16 cellular contexts compared by ENCODE assay signal in the genomic region with DNA sequence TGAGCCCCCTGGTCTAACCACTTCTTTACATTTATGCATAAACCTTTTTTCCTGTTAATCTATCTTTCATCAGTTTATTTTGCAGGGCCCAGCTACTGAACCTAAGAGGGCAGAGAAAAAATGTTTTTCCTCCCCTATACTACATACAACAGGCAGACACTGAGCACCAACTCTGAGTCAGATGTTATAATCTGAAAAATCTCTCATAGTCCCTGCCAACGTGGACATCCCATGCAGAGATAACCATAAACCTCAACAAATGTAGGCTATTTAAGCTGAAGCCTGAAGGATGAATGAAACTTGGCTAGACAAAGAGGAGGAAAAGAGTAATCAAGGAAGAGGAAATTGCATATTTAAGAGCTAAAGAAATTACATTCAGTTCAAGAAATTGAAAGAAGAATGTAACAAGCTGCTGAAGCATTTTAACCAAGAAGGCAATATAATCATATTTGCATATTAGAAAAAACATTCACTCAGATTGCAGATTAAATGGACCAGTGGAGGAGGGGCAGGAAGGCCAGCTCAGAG. TPM values are rescaled to one million over a fixed set of nuclear protein-coding genes. Genes with fewer than 3 reads are reported as not detected.
DNase-seq lines count a peak whose midpoint lies in the region; ATAC-seq and TF ChIP-seq lines count a peak whose summit lies in the region.
"Had no signal": no experiment of that assay in that cellular context is flagged by ENCODE, and none has a peak within 500 bp of the region (broad histone marks: within the 10 kb centered on the region; RNA-seq: fewer than 3 reads in every experiment).

No MANE protein-coding gene starts in this region.

- BruUV-seq in IMR-90 (replicated peaks; lab: Mats Ljungman, UMichigan): no TSS peak

- H3K56ac ChIP-seq in IMR-90 (ENCODE audit: extremely low read depth, insufficient read depth, low read length): no peak overlapping the region

- CTCF ChIA-PET in IMR-90 (lab: Yijun Ruan, JAX): interaction anchor here (1.0 kb wide), 1 partner anchor 15 kb away, joined by 3 read pairs; no protein-coding TSS in a partner anchor

- peak overlapping the region in 6 of 11 experiments; percentile 1 to 71 (median 21); a peak in 5 of 22 replicates for H3K4me2 ChIP-seq in BLaER1 treated with 17β-estradiol and CSF1 and Interleukin-3, amounts not matched to agents 10 nM and 100 nM
- H3K4me2 ChIP-seq in IMR-90 (ENCODE audit: low read depth, low read length): no peak overlapping the region

- H4K8ac ChIP-seq in IMR-90 (ENCODE audit: low read depth in 2 of 2, low read length in 2 of 2): no peak overlapping the region

- H2AK5ac ChIP-seq in IMR-90 (ENCODE audit: low read depth, low read length): no peak overlapping the region

- no peak overlapping the region for H4K5ac ChIP-seq in IMR-90 (ENCODE audit: low read depth, low read length)

- peak overlapping the region in 6 of 8 donors; percentile 6 to 99 (median 16) for H3K4me3 Mint-ChIP-seq in naive B cell
- H3K4me3 Mint-ChIP-seq: activated naive CD8-positive, alpha-beta T cell treated with anti-CD3 and anti-CD28 coated beads, Interleukin-2, amount 10 ng/mL, durations not matched to agents 7 days and 5 days; effector memory CD8-positive, alpha-beta T cell had no signal

- peak; percentile 36 for DNase-seq in IMR-90
- DNase-seq in choroid plexus epithelial cell (ENCODE audit: low read depth): peak; percentile 43
- no peak for DNase-seq in naive B cell
- no peak for DNase-seq in RPMI8226
- no peak for DNase-seq in stimulated activated naive CD4-positive, alpha-beta T cell (lab: John Stamatoyannopoulos, UW)
- DNase-seq: activated naive CD8-positive, alpha-beta T cell treated with anti-CD3 and anti-CD28 coated beads, Interleukin-2, amount 10 ng/mL, durations not matched to agents 7 days and 5 days; BE2C; effector memory CD8-positive, alpha-beta T cell; EL; NCI-H1048; NCI-H2171 treated with DMSO at 0.1 percent for 48 hours; trophoblast cell; WERI-Rb-1 had no signal

- WGBS in IMR-90 (ENCODE audit: extremely low coverage in 2 of 2, insufficient read length in 1 of 2), 2 experiments: no CpG with 5 or more reads among the region's 1 CpG

- no peak for TF ChIP-seq POLR2A in IMR-90 (IDR thresholded peaks at IDR 0.05; ENCODE audit: low read depth, low read length)

- H3K27ac Mint-ChIP-seq in naive B cell: no peak overlapping the region
- H3K27ac Mint-ChIP-seq: activated naive CD8-positive, alpha-beta T cell treated with anti-CD3 and anti-CD28 coated beads, Interleukin-2, amount 10 ng/mL, durations not matched to agents 7 days and 5 days had no signal

- peaks cover 0 to 19% (median 0%) of the 10 kb centered on the region in 11 experiments; a peak in 4 of 22 replicates for H3K36me3 ChIP-seq in BLaER1 treated with 17β-estradiol and CSF1 and Interleukin-3, amounts not matched to agents 10 nM and 100 nM
- H3K36me3 ChIP-seq in IMR-90 (ENCODE audit: control insufficient read depth, insufficient read depth, low read length): 0 out of 2 replicates have a peak, but pooled peaks cover 1% of the 10 kb centered on the region
- H3K36me3 ChIP-seq: BE2C, WERI-Rb-1 had no signal

- no peak for TF ChIP-seq RAD21 in IMR-90 (IDR thresholded peaks at IDR 0.05; ENCODE audit: low read length)

- no peak overlapping the region for H2BK120ac ChIP-seq in IMR-90 (ENCODE audit: low read depth, low read length)

- in situ Hi-C loops in IMR-90 (cut with MboI; ENCODE audit: low sequenced_read_pairs): no loop called here

- H3K9ac ChIP-seq in BLaER1 treated with 17β-estradiol and CSF1 and Interleukin-3, amounts not matched to agents 10 nM and 100 nM: no peak overlapping the region
- no peak overlapping the region for H3K9ac ChIP-seq in IMR-90 (ENCODE audit: low read depth, low read length)

- intact Hi-C loops in IMR-90 (cut with micrococcal nuclease): no loop called here

- H2AK9ac ChIP-seq in IMR-90 (replicated peaks; ENCODE audit: low read depth, low read length, poor library complexity): no peak overlapping the region

- no peaks in the 10 kb centered on the region for H3K9me3 ChIP-seq in BLaER1 treated with 17β-estradiol and CSF1 and Interleukin-3, amounts not matched to agents 10 nM and 100 nM (replicated peaks in 1 of 11)
- H3K9me3 ChIP-seq in IMR-90 (ENCODE audit: control insufficient read depth, insufficient read depth, low read length): no peaks in the 10 kb centered on the region

- no peak overlapping the region for H3K4me3 ChIP-seq in BLaER1 treated with 17β-estradiol and CSF1 and Interleukin-3, amounts not matched to agents 10 nM and 100 nM
- H3K4me3 ChIP-seq in IMR-90 (ENCODE audit: insufficient read depth, low read depth, low read length): no peak overlapping the region
- no peak overlapping the region for H3K4me3 ChIP-seq in choroid plexus epithelial cell (ENCODE audit: low read depth, low read length)

- H2BK5ac ChIP-seq in IMR-90 (ENCODE audit: low read depth, low read length, poor library complexity, severe bottlenecking): no peak overlapping the region

- no peak overlapping the region for H3K23ac ChIP-seq in IMR-90 (ENCODE audit: low read depth, low read length)

- dilution Hi-C loops in IMR-90 (cut with HindIII; ENCODE audit: low sequenced_read_pairs, unreplicated experiment): no loop called here

- peaks cover 17 to 20% of the 10 kb centered on the region in 2 experiments for H3K79me1 ChIP-seq in IMR-90 (ENCODE audit: low read depth in 1 of 2, low read length in 2 of 2)

- H4K20me1 ChIP-seq in BLaER1 treated with 17β-estradiol and CSF1 and Interleukin-3, amounts not matched to agents 10 nM and 100 nM: no peaks in the 10 kb centered on the region
- no peaks in the 10 kb centered on the region for H4K20me1 ChIP-seq in IMR-90 (ENCODE audit: insufficient read depth, low read length)

- peaks cover 0 to 30% (median 24%) of the 10 kb centered on the region in 11 experiments; a peak in 19 of 22 replicates for H3K27me3 ChIP-seq in BLaER1 treated with 17β-estradiol and CSF1 and Interleukin-3, amounts not matched to agents 10 nM and 100 nM
- no peaks in the 10 kb centered on the region for H3K27me3 ChIP-seq in IMR-90 (ENCODE audit: control insufficient read depth, insufficient read depth, low read length)
- H3K27me3 ChIP-seq: BE2C had no signal

- no peak overlapping the region for H2AFZ ChIP-seq in IMR-90 (replicated peaks; ENCODE audit: low read length, poor library complexity)

- H3K4ac ChIP-seq in IMR-90 (ENCODE audit: low read depth, low read length): no peak overlapping the region

- no peaks in the 10 kb centered on the region for H3K36me3 Mint-ChIP-seq in naive B cell
- H3K36me3 Mint-ChIP-seq: activated naive CD8-positive, alpha-beta T cell treated with anti-CD3 and anti-CD28 coated beads, Interleukin-2, amount 10 ng/mL, durations not matched to agents 7 days and 5 days had no signal

- H2BK20ac ChIP-seq in IMR-90 (ENCODE audit: low read depth, low read length): no peak overlapping the region

- peaks cover 6% of the 10 kb centered on the region; the same call in 1 of the 2 replicates for H3K9me1 ChIP-seq in IMR-90 (ENCODE audit: insufficient read depth, low read length)

- no peak overlapping the region for H3K27ac ChIP-seq in BLaER1 treated with 17β-estradiol and CSF1 and Interleukin-3, amounts not matched to agents 10 nM and 100 nM
- no peak overlapping the region for H3K27ac ChIP-seq in IMR-90 (ENCODE audit: insufficient read depth, low read length)
- H3K27ac ChIP-seq: WERI-Rb-1 had no signal

- POLR2A ChIA-PET in IMR-90 (lab: Charles Lee; ENCODE audit: unreplicated experiment): interaction anchor here (0.6 kb wide), 1 partner anchor 31 kb away, joined by 3 read pairs; no protein-coding TSS in a partner anchor

- ATAC-seq in IMR-90 (ENCODE audit: low read depth) (no peak), naive B cell (ENCODE audit: low read depth in 2 of 2) (no peak), HG02588 (IDR thresholded peaks at IDR 0.05; ENCODE audit: unreplicated experiment) (no peak), HG03354 (IDR thresholded peaks at IDR 0.05; ENCODE audit: poor library complexity, severe bottlenecking, unreplicated experiment) (no peak)
- ATAC-seq: effector memory CD8-positive, alpha-beta T cell had no signal

- no peak overlapping the region for H3K18ac ChIP-seq in IMR-90 (ENCODE audit: low read depth, low read length)

- H3K4me1 Mint-ChIP-seq in naive B cell: peaks cover 16 to 24% (median 20%) of the 10 kb centered on the region in 3 donors

- no peak overlapping the region for H3K14ac ChIP-seq in IMR-90 (replicated peaks; ENCODE audit: low read depth, low read length)

- H3K9me3 Mint-ChIP-seq in naive B cell: no peaks in the 10 kb centered on the region
- H3K9me3 Mint-ChIP-seq: activated naive CD8-positive, alpha-beta T cell treated with anti-CD3 and anti-CD28 coated beads, Interleukin-2, amount 10 ng/mL, durations not matched to agents 7 days and 5 days; effector memory CD8-positive, alpha-beta T cell had no signal

- no peak for TF ChIP-seq CTCF in IMR-90 (conservative IDR thresholded peaks at IDR 0.05; ENCODE audit: low read depth, low read length)
- TF ChIP-seq CTCF in choroid plexus epithelial cell (conservative IDR thresholded peaks at IDR 0.05; ENCODE audit: low read depth, low read length): no peak

- H3K27me3 Mint-ChIP-seq in naive B cell: peaks cover 0 to 5% (median 0%) of the 10 kb centered on the region in 3 donors
- H3K27me3 Mint-ChIP-seq: effector memory CD8-positive, alpha-beta T cell had no signal

- peaks cover 9 to 40% (median 19%) of the 10 kb centered on the region in 10 experiments; a peak in 19 of 20 replicates for H3K4me1 ChIP-seq in BLaER1 treated with 17β-estradiol and CSF1 and Interleukin-3, amounts not matched to agents 10 nM and 100 nM
- peaks cover 3% of the 10 kb centered on the region for H3K4me1 ChIP-seq in IMR-90 (ENCODE audit: control insufficient read depth, insufficient read depth, low read length)
- H3K4me1 ChIP-seq: BE2C had no signal

- H4K91ac ChIP-seq in IMR-90 (ENCODE audit: insufficient read depth, low read depth, low read length): no peak overlapping the region

- no peak overlapping the region for H2BK15ac ChIP-seq in IMR-90 (ENCODE audit: low read depth, low read length)

TF ChIP-seq in IMR-90, 13 proteins besides CTCF, POLR2A, EP300 and RAD21 (continues in another document):
- TF ChIP-seq RFX5 (IDR thresholded peaks at IDR 0.05; ENCODE audit: low read depth, low read length): no peak

RNA-seq across cellular contexts. Expression of a gene that starts 2.6 kb away (rescaled TPM):
- total RNA-seq in IMR-90 (2012; rRNA removed): 3.6 and 6.9 TPM in 2 replicates
- polyA plus RNA-seq in IMR-90 (2012; rRNA removed): 7.5 and 9.2 TPM in 2 replicates
- 1.1 and 3.0 TPM in 2 replicates for polyA plus RNA-seq in IMR-90 (2012; cell fraction: cytosol; rRNA removed)
- polyA plus RNA-seq in IMR-90 (2012; cell fraction: nucleus; rRNA removed; ENCODE audit: low replicate concordance): 2.5 and 29.4 TPM in 2 replicates
- 1 to 10 TPM; 2.5 to 5.7 (median 3.8) TPM for polyA plus RNA-seq in naive B cell (ENCODE audit: low read depth in 6 of 6)

RNA-seq across cellular contexts. Expression of a gene that starts 27.9 kb away (rescaled TPM):
- under 0.01 TPM in 1 of 2 replicates, not detected in the other for total RNA-seq in IMR-90 (2012; rRNA removed)
- 0.03 TPM in 1 of 2 replicates, not detected in the other for polyA plus RNA-seq in IMR-90 (2012; rRNA removed)
- 0.01 TPM in 1 of 2 replicates, not detected in the other for polyA plus RNA-seq in IMR-90 (2012; cell fraction: cytosol; rRNA removed)
- polyA plus RNA-seq in IMR-90 (2012; cell fraction: nucleus; rRNA removed; ENCODE audit: low replicate concordance): 0.07 TPM in 1 of 2 replicates, not detected in the other
- polyA plus RNA-seq in naive B cell (ENCODE audit: low read depth in 6 of 6): under 1 TPM in 4 of 6 donors, not detected in 2; 0.17 to 0.28 (median 0.21) TPM
- total RNA-seq: activated naive CD8-positive, alpha-beta T cell treated with anti-CD3 and anti-CD28 coated beads, Interleukin-2, amount 10 ng/mL, durations not matched to agents 7 days and 5 days had no signal

Comparison
In these comparisons a context has a peak if more than half of its experiments do, and no peak if none do; other contexts are left out.
1. DNase-seq: peak in IMR-90 (single experiment) and choroid plexus epithelial cell (single experiment); none in naive B cell (single experiment), RPMI8226 (single experiment) and stimulated activated naive CD4-positive, alpha-beta T cell (0 of 6).